ENCODE assay signal across 32 cellular contexts in genomic region chr2:217102941-217103340, GRCh38.
DNase-seq lines count a peak whose midpoint lies in the region; ATAC-seq, FAIRE-seq and TF ChIP-seq lines count a peak whose summit lies in the region.
"Had no signal": no experiment of that assay in that cellular context is flagged by ENCODE, and none has a peak within 500 bp of the region (broad histone marks: within the 10 kb centered on the region; RNA-seq: fewer than 3 reads in every experiment).

No MANE protein-coding gene starts in this region.

- no peak for TF ChIP-seq CTCF in OCI-LY7 (conservative IDR thresholded peaks at IDR 0.05; ENCODE audit: low read length)
- TF ChIP-seq CTCF in activated CD8-positive, alpha-beta T cell treated with anti-CD3 and anti-CD28 coated beads for 36 hours (IDR thresholded peaks at IDR 0.05): no peak
- no peak for TF ChIP-seq CTCF in HepG2 (CRISPR knock-in tag; IDR thresholded peaks at IDR 0.05)

- no peaks in the 10 kb centered on the region for H4K20me1 ChIP-seq in OCI-LY7 (ENCODE audit: insufficient read depth, low read length)
- no peaks in the 10 kb centered on the region for H4K20me1 ChIP-seq in HepG2 (ENCODE audit: insufficient read depth, low read length)
- H4K20me1 ChIP-seq: BLaER1 treated with 17β-estradiol and CSF1 and Interleukin-3, amounts not matched to agents 10 nM and 100 nM had no signal

- H2AFZ ChIP-seq in OCI-LY7 (ENCODE audit: low read length) (no peak overlapping the region), HepG2 (ENCODE audit: low read length) (no peak overlapping the region)
- H2AFZ ChIP-seq: hepatocyte had no signal

- H3K4me1 Mint-ChIP-seq in activated CD8-positive, alpha-beta T cell treated with anti-CD3 and anti-CD28 coated beads for 36 hours (ENCODE audit: low read depth): peaks cover 5% of the 10 kb centered on the region
- H3K4me1 Mint-ChIP-seq: mesothelial cell of epicardium had no signal

- H3K79me2 ChIP-seq in OCI-LY7 (ENCODE audit: insufficient read depth, low read depth, low read length) (no peaks in the 10 kb centered on the region), HepG2 (ENCODE audit: insufficient read depth, low read length) (no peaks in the 10 kb centered on the region)
- H3K79me2 ChIP-seq: hepatocyte had no signal

- no peaks in the 10 kb centered on the region for H3K9me2 ChIP-seq in OCI-LY7 (ENCODE audit: insufficient read depth, low read length)

- DNase-seq in EL (peak; percentile 40), RCC 7860 (ENCODE audit: low spot score) (peak; percentile 53), glomerular visceral epithelial cell (ENCODE audit: extremely low spot score) (peak; percentile 78), renal cortical epithelial cell (ENCODE audit: low read depth) (peak; percentile 93), OCI-LY7 (ENCODE audit: low spot score) (no peak), HepG2 (ENCODE audit: low spot score) (no peak)
- DNase-seq in activated CD8-positive, alpha-beta T cell treated with anti-CD3 and anti-CD28 coated beads for 36 hours: no peak
- DNase-seq: activated CD4-positive, alpha-beta T cell treated with anti-CD3 and anti-CD28 coated beads, Interleukin-2, amount 50 U/mL, for 48 hours; activated CD8-positive, alpha-beta memory T cell treated with anti-CD3 and anti-CD28 coated beads, Interleukin-2, amount 50 U/mL, for 48 hours; activated naive CD4-positive, alpha-beta T cell treated with anti-CD3 and anti-CD28 coated beads, Interleukin-2, amount 50 U/mL, for 16 hours; amygdala; caudate nucleus; COR-L47; DMS79 treated with DMSO at 0.1 percent for 48 hours; gastrocnemius medialis; Karpas-422; left lung; naive thymus-derived CD8-positive, alpha-beta T cell; NCI-H1694; NCI-H526; NK-92 treated with Interleukin-12 subunit alpha and Interleukin-12 subunit beta, amount 100 ng/mL, for 24 hours; occipital lobe; Peyer's patch; SJCRH30; stimulated activated CD8-positive, alpha-beta memory T cell treated with anti-CD3 and anti-CD28 coated beads, Interleukin-4, amount 100 ng/mL, for 48 hours; stimulated activated naive CD8-positive, alpha-beta T cell treated with anti-CD3 and anti-CD28 coated beads, Interleukin-15, amount 100 ng/mL, for 72 hours; T-helper 1 cell had no signal

- H3K4me2 ChIP-seq in OCI-LY7 (ENCODE audit: low read length): no peak overlapping the region
- no peak overlapping the region for H3K4me2 ChIP-seq in HepG2 (ENCODE audit: low read depth, low read length)
- H3K4me2 ChIP-seq: BLaER1 treated with 17β-estradiol and CSF1 and Interleukin-3, amounts not matched to agents 10 nM and 100 nM; hepatocyte had no signal

- peaks cover 1% of the 10 kb centered on the region for H3K9me3 Mint-ChIP-seq in activated CD8-positive, alpha-beta T cell treated with anti-CD3 and anti-CD28 coated beads for 36 hours
- H3K9me3 Mint-ChIP-seq: mesothelial cell of epicardium; naive thymus-derived CD8-positive, alpha-beta T cell; stimulated activated naive CD8-positive, alpha-beta T cell treated with anti-CD3 and anti-CD28 coated beads, Interleukin-15, amount 100 ng/mL, for 72 hours had no signal

- H3K9me3 ChIP-seq in OCI-LY7 (ENCODE audit: low read length) (no peaks in the 10 kb centered on the region), HepG2 (ENCODE audit: low read length) (no peaks in the 10 kb centered on the region)
- H3K9me3 ChIP-seq: BLaER1 treated with 17β-estradiol and CSF1 and Interleukin-3, amounts not matched to agents 10 nM and 100 nM; gastrocnemius medialis; left lung; Peyer's patch; SJCRH30 had no signal

- H3K27me3 Mint-ChIP-seq in activated CD8-positive, alpha-beta T cell treated with anti-CD3 and anti-CD28 coated beads for 36 hours: peaks cover 5% of the 10 kb centered on the region

- TF ChIP-seq RAD21 in HepG2 (CRISPR knock-in tag; IDR thresholded peaks at IDR 0.05): no peak

- H3K36me3 Mint-ChIP-seq in activated CD8-positive, alpha-beta T cell treated with anti-CD3 and anti-CD28 coated beads for 36 hours (ENCODE audit: low read depth): no peaks in the 10 kb centered on the region
- H3K36me3 Mint-ChIP-seq: mesothelial cell of epicardium; naive thymus-derived CD8-positive, alpha-beta T cell had no signal

- no peak for TF ChIP-seq EP300 in HepG2 (IDR thresholded peaks at IDR 0.05; ENCODE audit: low read depth in 2 of 2, low read length in 2 of 2)
- TF ChIP-seq EP300 in HepG2 (CRISPR knock-in tag; IDR thresholded peaks at IDR 0.05; ENCODE audit: borderline replicate concordance): no peak

- H3K27ac ChIP-seq in OCI-LY7 (ENCODE audit: low read depth, low read length, poor library complexity, severe bottlenecking) (no peak overlapping the region), HepG2 (ENCODE audit: extremely low read length, insufficient read depth, low read length) (no peak overlapping the region)
- H3K27ac ChIP-seq: BLaER1 treated with 17β-estradiol and CSF1 and Interleukin-3, amounts not matched to agents 10 nM and 100 nM; gastrocnemius medialis; hepatocyte; left lung; Peyer's patch; SJCRH30; skin epidermis had no signal

- CTCF ChIA-PET in OCI-LY7 (lab: Charles Lee; ENCODE audit: unreplicated experiment): no interaction called here
- CTCF ChIA-PET in activated CD8-positive, alpha-beta T cell treated with anti-CD3 and anti-CD28 coated beads for 36 hours (lab: Charles Lee): interaction anchor here (1.4 kb wide), 1 partner anchor 10 kb away, joined by 3 read pairs; no protein-coding TSS in a partner anchor
- CTCF ChIA-PET in HepG2 (lab: Yijun Ruan, JAX; ENCODE audit: low intra/inter-chr PET ratio, low total read pairs): no interaction called here

- H3K4me3 Mint-ChIP-seq in activated CD8-positive, alpha-beta T cell treated with anti-CD3 and anti-CD28 coated beads for 36 hours: no peak overlapping the region
- H3K4me3 Mint-ChIP-seq: mesothelial cell of epicardium; naive thymus-derived CD8-positive, alpha-beta T cell; stimulated activated naive CD8-positive, alpha-beta T cell treated with anti-CD3 and anti-CD28 coated beads, Interleukin-15, amount 100 ng/mL, for 72 hours had no signal

- WGBS in HepG2 (ENCODE audit: low lambda C conversion rate): 5% methylated on average over 1 of the region's 1 CpG

- no TSS peak for BruUV-seq in OCI-LY7 (replicated peaks; lab: Mats Ljungman, UMichigan)
- no TSS peak for BruUV-seq in HepG2 (replicated peaks; lab: Mats Ljungman, UMichigan)

- H3K4me3 ChIP-seq in OCI-LY7 (ENCODE audit: low read depth, low read length, poor library complexity, severe bottlenecking): no peak overlapping the region
- no peak overlapping the region for H3K4me3 ChIP-seq in HepG2 (replicated peaks in 1 of 3; ENCODE audit: insufficient read depth in 1 of 3, low read depth in 2 of 3, low read length in 3 of 3)
- H3K4me3 ChIP-seq: BLaER1 treated with 17β-estradiol and CSF1 and Interleukin-3, amounts not matched to agents 10 nM and 100 nM; gastrocnemius medialis; hepatocyte; left lung; Peyer's patch; SJCRH30; skin epidermis had no signal

- no peaks in the 10 kb centered on the region for H3K36me3 ChIP-seq in OCI-LY7 (ENCODE audit: insufficient read depth, low read length)
- H3K36me3 ChIP-seq in HepG2 (replicated peaks in 1 of 2; ENCODE audit: control insufficient read depth in 1 of 2, insufficient read depth in 2 of 2, low read length in 2 of 2): no peaks in the 10 kb centered on the region
- H3K36me3 ChIP-seq: BLaER1 treated with 17β-estradiol and CSF1 and Interleukin-3, amounts not matched to agents 10 nM and 100 nM; gastrocnemius medialis; left lung; Peyer's patch; SJCRH30 had no signal

- H3K27ac Mint-ChIP-seq in activated CD8-positive, alpha-beta T cell treated with anti-CD3 and anti-CD28 coated beads for 36 hours: no peak overlapping the region
- H3K27ac Mint-ChIP-seq: mesothelial cell of epicardium; naive thymus-derived CD8-positive, alpha-beta T cell; stimulated activated naive CD8-positive, alpha-beta T cell treated with anti-CD3 and anti-CD28 coated beads, Interleukin-15, amount 100 ng/mL, for 72 hours had no signal

- no peak for TF ChIP-seq POLR2A in HepG2 (IDR thresholded peaks at IDR 0.05; ENCODE audit: insufficient read depth in 1 of 2, low read depth in 2 of 2, low read length in 2 of 2)

- H3K9ac ChIP-seq in HepG2 (ENCODE audit: insufficient read depth, low read depth, low read length): no peak overlapping the region
- H3K9ac ChIP-seq: BLaER1 treated with 17β-estradiol and CSF1 and Interleukin-3, amounts not matched to agents 10 nM and 100 nM had no signal

- POLR2A ChIA-PET in OCI-LY7 (lab: Charles Lee): no interaction called here
- POLR2A ChIA-PET in activated CD8-positive, alpha-beta T cell treated with anti-CD3 and anti-CD28 coated beads for 36 hours (lab: Charles Lee): no interaction called here
- POLR2A ChIA-PET in HepG2 (lab: Yijun Ruan, JAX): no interaction called here

- in situ Hi-C loops in HepG2 (cut with HindIII; ENCODE audit: extremely low pct_ligation_motif_present, low pct_unique_long_range_greater_than_20kb): no loop called here

- H3K4me1 ChIP-seq in OCI-LY7 (ENCODE audit: insufficient read depth, low read length, poor library complexity, severe bottlenecking) (no peaks in the 10 kb centered on the region), HepG2 (ENCODE audit: insufficient read depth, low read length) (no peaks in the 10 kb centered on the region)
- H3K4me1 ChIP-seq: left lung, Peyer's patch had no signal

- H3K27me3 ChIP-seq in HepG2 (ENCODE audit: control insufficient read depth in 1 of 2, insufficient read depth in 2 of 2, low read length in 2 of 2): no peaks in the 10 kb centered on the region
- H3K27me3 ChIP-seq: BLaER1 treated with 17β-estradiol and CSF1 and Interleukin-3, amounts not matched to agents 10 nM and 100 nM; gastrocnemius medialis; hepatocyte; left lung; Peyer's patch; SJCRH30 had no signal

- ATAC-seq in activated CD8-positive, alpha-beta T cell treated with anti-CD3 and anti-CD28 coated beads for 36 hours: no peak
- no peak for ATAC-seq in HepG2
- ATAC-seq: gastrocnemius medialis; left lung; naive thymus-derived CD8-positive, alpha-beta T cell; stimulated activated naive CD8-positive, alpha-beta T cell treated with anti-CD3 and anti-CD28 coated beads, Interleukin-15, amount 100 ng/mL, for 72 hours had no signal

- FAIRE-seq in RCC 7860 (lab: Jason Lieb, UNC) (no peak), HepG2 (lab: Jason Lieb, UNC) (no peak)
- FAIRE-seq: GM18507 had no signal

- intact Hi-C loops in OCI-LY7 (cut with micrococcal nuclease; ENCODE audit: unreplicated experiment): no loop called here
- intact Hi-C loops in activated CD8-positive, alpha-beta T cell treated with anti-CD3 and anti-CD28 coated beads for 36 hours (cut with micrococcal nuclease): no loop called here
- intact Hi-C loops in HepG2 (cut with micrococcal nuclease; ENCODE audit: unreplicated experiment): no loop called here

Comparison
In these comparisons a context has a peak if more than half of its experiments do, and no peak if none do; other contexts are left out.
1. DNase-seq: peak in EL (single experiment), RCC 7860 (single experiment), glomerular visceral epithelial cell (single experiment) and renal cortical epithelial cell (single experiment); none in OCI-LY7 (single experiment), activated CD8-positive, alpha-beta T cell treated with anti-CD3 and anti-CD28 coated beads for 36 hours (single experiment) and HepG2 (single experiment).